In genomic region chr12:89451876-89452275, GRCh38 we compare ENCODE assay signal across 10 cellular contexts.
DNase-seq lines count a peak whose midpoint lies in the region; ATAC-seq and TF ChIP-seq lines count a peak whose summit lies in the region.
"Had no signal": no experiment of that assay in that cellular context is flagged by ENCODE, and none has a peak within 500 bp of the region (broad histone marks: within the 10 kb centered on the region; RNA-seq: fewer than 3 reads in every experiment).

No MANE protein-coding gene starts in this region.

- under 1% methylated on average over 9 of the region's 9 CpGs for WGBS in smooth muscle cell (ENCODE audit: low lambda C conversion rate)

- intact Hi-C loops in breast epithelium (cut with DNase I; ENCODE audit: low total_unique reads) = loop anchor here (10.0 kb wide), 2 partner anchors 97 to 397 kb away; partner anchors contain the start of gene DUSP6

- no peak for TF ChIP-seq CTCF in breast epithelium (IDR thresholded peaks at IDR 0.05)
- TF ChIP-seq CTCF in smooth muscle cell (IDR thresholded peaks at IDR 0.05; ENCODE audit: borderline replicate concordance, insufficient read depth, poor library complexity, severe bottlenecking) = no peak

- no peaks in the 10 kb centered on the region for H3K36me3 ChIP-seq in H7 (replicated peaks; ENCODE audit: control insufficient read depth, insufficient read depth, low read length)
- no peaks in the 10 kb centered on the region for H3K36me3 ChIP-seq in breast epithelium
- H3K36me3 ChIP-seq in smooth muscle cell (ENCODE audit: low read depth) = no peaks in the 10 kb centered on the region

- DNase-seq in H7 = peak; percentile 26
- DNase-seq in breast epithelium (ENCODE audit: low spot score in 2 of 2) = peak in 1 of 2 donors; percentile 29
- DNase-seq in immature natural killer cell = no peak
- no peak for DNase-seq in smooth muscle cell (lab: John Stamatoyannopoulos, UW; ENCODE audit: unreplicated experiment)
- DNase-seq in NCI-H774 (lab: John Stamatoyannopoulos, UW) = no peak
- DNase-seq in central memory CD4-positive, alpha-beta T cell = no peak
- no peak for DNase-seq in NCI-H1105 treated with DMSO at 0.1 percent for 48 hours (lab: John Stamatoyannopoulos, UW)

- peaks cover 39 to 45% of the 10 kb centered on the region in 2 donors for H3K4me1 Mint-ChIP-seq in immature natural killer cell

- no peak for TF ChIP-seq POLR2A in breast epithelium (IDR thresholded peaks at IDR 0.05)

- H3K4me1 ChIP-seq in breast epithelium (no peaks in the 10 kb centered on the region), smooth muscle cell (ENCODE audit: low read depth) (peaks cover 56% of the 10 kb centered on the region)

- H3K27ac Mint-ChIP-seq in immature natural killer cell = peak overlapping the region in 4 of 6 donors; percentile 10 to 62 (median 38)
- H3K27ac Mint-ChIP-seq: IgD-negative memory B cell had no signal

- H3K4me3 ChIP-seq in H7 (ENCODE audit: insufficient read depth, low read depth, low read length) (no peak overlapping the region), breast epithelium (peak overlapping the region in 1 of 3 donors; percentile 37), smooth muscle cell (no peak overlapping the region)

- peaks cover 0 to 2% (median 0%) of the 10 kb centered on the region in 3 donors for H3K27me3 Mint-ChIP-seq in immature natural killer cell (ENCODE audit: low read depth in 3 of 3)
- H3K27me3 Mint-ChIP-seq: IgD-negative memory B cell had no signal

- H3K27me3 ChIP-seq in H7 (ENCODE audit: control insufficient read depth, insufficient read depth, low read length) = no peaks in the 10 kb centered on the region; the same call in 1 of the 2 replicates
- no peaks in the 10 kb centered on the region for H3K27me3 ChIP-seq in breast epithelium
- H3K27me3 ChIP-seq in smooth muscle cell (ENCODE audit: low read depth) = no peaks in the 10 kb centered on the region

- peaks cover 6% of the 10 kb centered on the region for H3K79me2 ChIP-seq in smooth muscle cell (ENCODE audit: low read depth)

- H3K9me3 ChIP-seq in breast epithelium (no peaks in the 10 kb centered on the region), smooth muscle cell (replicated peaks; ENCODE audit: low read depth) (no peaks in the 10 kb centered on the region)

- peak overlapping the region; percentile 25 for H2AFZ ChIP-seq in smooth muscle cell (ENCODE audit: low read depth)

- H3K36me3 Mint-ChIP-seq in immature natural killer cell = peaks cover 10 to 20% (median 12%) of the 10 kb centered on the region in 3 donors

- H3K9me3 Mint-ChIP-seq in immature natural killer cell = no peaks in the 10 kb centered on the region
- H3K9me3 Mint-ChIP-seq: IgD-negative memory B cell had no signal

- peak overlapping the region; percentile 75 for H3K4me2 ChIP-seq in smooth muscle cell

- H3K4me3 Mint-ChIP-seq in immature natural killer cell = no peak overlapping the region
- H3K4me3 Mint-ChIP-seq: IgD-negative memory B cell had no signal

- no peak for ATAC-seq in GM18861 (IDR thresholded peaks at IDR 0.05; ENCODE audit: unreplicated experiment)
- ATAC-seq: activated CD4-positive, CD25-positive, alpha-beta regulatory T cell treated with anti-CD3 and anti-CD28 coated beads, Interleukin-2, amount 50 U/mL, for 24 hours had no signal

- no peaks in the 10 kb centered on the region for H4K20me1 ChIP-seq in smooth muscle cell (ENCODE audit: low read depth)

- H3K9ac ChIP-seq in smooth muscle cell (ENCODE audit: low read depth) = peak overlapping the region; percentile 94

- peaks cover 43% of the 10 kb centered on the region for H3F3A ChIP-seq in smooth muscle cell (ENCODE audit: low read depth)

- H3K27ac ChIP-seq in breast epithelium (peak overlapping the region; percentile 12 to 85), smooth muscle cell (ENCODE audit: low read depth) (peak overlapping the region; percentile 99)
